ENCODE assay signal across 8 cellular contexts in genomic region chr6:3247255-3248146, GRCh38. TPM values are rescaled to one million over a fixed set of nuclear protein-coding genes. Genes with fewer than 3 reads are reported as not detected.
DNase-seq lines count a peak whose midpoint lies in the region; ATAC-seq and TF ChIP-seq lines count a peak whose summit lies in the region.

No MANE protein-coding gene starts in this region.

- no peak for TF ChIP-seq CTCF in RWPE2 (IDR thresholded peaks at IDR 0.05; ENCODE audit: poor library complexity, severe bottlenecking)
- no peak for TF ChIP-seq CTCF in fibroblast of the aortic adventitia (IDR thresholded peaks at IDR 0.05; ENCODE audit: insufficient read depth, low read length)

- ATAC-seq in RWPE2 (ENCODE audit: low read depth) (peak; percentile 34), HG03457 (IDR thresholded peaks at IDR 0.05; ENCODE audit: unreplicated experiment) (no peak), HG02642 (IDR thresholded peaks at IDR 0.05; ENCODE audit: poor library complexity, unreplicated experiment) (no peak), HG03442 (IDR thresholded peaks at IDR 0.05; ENCODE audit: unreplicated experiment) (no peak)

- H3K27me3 ChIP-seq in RWPE2 (ENCODE audit: insufficient read depth, poor library complexity, severe bottlenecking): no peaks in the 10 kb centered on the region

- H3K4me3 ChIP-seq in RWPE2 (ENCODE audit: severe bottlenecking) (no peak overlapping the region), fibroblast of the aortic adventitia (ENCODE audit: low read depth, low read length) (peak overlapping the region; percentile 52)

- peaks cover 10% of the 10 kb centered on the region for H3K4me1 ChIP-seq in RWPE2 (ENCODE audit: insufficient read depth, poor library complexity, severe bottlenecking)

- no peak overlapping the region for H3K27ac ChIP-seq in RWPE2 (ENCODE audit: poor library complexity, severe bottlenecking)

- no peaks in the 10 kb centered on the region for H3K36me3 ChIP-seq in RWPE2 (ENCODE audit: low read depth)

- H3K9me3 ChIP-seq in RWPE2 (ENCODE audit: severe bottlenecking): no peaks in the 10 kb centered on the region

- DNase-seq in DMS53 (lab: John Stamatoyannopoulos, UW): peak; percentile 79
- DNase-seq in RWPE2 (ENCODE audit: low spot score): no peak
- DNase-seq in fibroblast of the aortic adventitia (ENCODE audit: low read depth): peak; percentile 61
- DNase-seq in occipital lobe (lab: John Stamatoyannopoulos, UW): peak; percentile 91
- DNase-seq in SIG-M5 treated with dmso at 0.1 percent for 504 hours (lab: John Stamatoyannopoulos, UW; ENCODE audit: unreplicated experiment): no peak

RNA-seq across cellular contexts. Expression of gene PSMG4, which starts 11.2 kb away (rescaled TPM):
- total RNA-seq in fibroblast of the aortic adventitia (ENCODE audit: low replicate concordance) (11.9 and 15.4 TPM in 2 replicates), occipital lobe (28.5 TPM)

RNA-seq across cellular contexts. Expression of gene TUBB2B, which starts 20.0 kb away (rescaled TPM):
- 0.25 and 2.9 TPM in 2 replicates for total RNA-seq in fibroblast of the aortic adventitia (ENCODE audit: low replicate concordance)
- 4,324 TPM for total RNA-seq in occipital lobe

Comparison
In these comparisons a context has a peak if more than half of its experiments do, and no peak if none do; other contexts are left out.
1. DNase-seq: peak in DMS53 (single experiment), fibroblast of the aortic adventitia (single experiment) and occipital lobe (single experiment); none in RWPE2 (single experiment) and SIG-M5 treated with dmso at 0.1 percent for 504 hours (single experiment).
2. RNA of gene TUBB2B, which starts 20.0 kb away (total RNA-seq): 4,324 TPM in occipital lobe (single experiment); 0.25 to 2.9 TPM in fibroblast of the aortic adventitia; every median in the first group is over 1,000 times any median in the second.